ENCODE assay signal across 8 cellular contexts in genomic region chr1:9235123-9235513, GRCh38. TPM values are rescaled to one million over a fixed set of nuclear protein-coding genes. Genes with fewer than 3 reads are reported as not detected.
DNase-seq lines count a peak whose midpoint lies in the region; ATAC-seq, FAIRE-seq and TF ChIP-seq lines count a peak whose summit lies in the region.

No MANE protein-coding gene starts in this region.

- H4K20me1 ChIP-seq in hepatocyte (ENCODE audit: insufficient read depth, poor library complexity, severe bottlenecking) = no peaks in the 10 kb centered on the region

- H3K4me2 ChIP-seq in hepatocyte = peak overlapping the region; percentile 91

- peak overlapping the region; percentile 84 for H3K27ac Mint-ChIP-seq in activated naive CD4-positive, alpha-beta T cell treated with anti-CD3 and anti-CD28 coated beads, Interleukin-2, amount 10 ng/mL, durations not matched to agents 7 days and 5 days
- H3K27ac Mint-ChIP-seq in activated CD8-positive, alpha-beta T cell treated with anti-CD3 and anti-CD28 coated beads for 36 hours = peak overlapping the region; percentile 86

- H3K27ac ChIP-seq in hepatocyte (peak overlapping the region; percentile 97), small intestine (ENCODE audit: low read depth in 1 of 2, low read length in 1 of 2) (peak overlapping the region; percentile 93 to 98)

- H3K4me1 Mint-ChIP-seq in activated naive CD4-positive, alpha-beta T cell treated with anti-CD3 and anti-CD28 coated beads, Interleukin-2, amount 10 ng/mL, durations not matched to agents 7 days and 5 days = peaks cover 46% of the 10 kb centered on the region
- H3K4me1 Mint-ChIP-seq in activated CD8-positive, alpha-beta T cell treated with anti-CD3 and anti-CD28 coated beads for 36 hours (ENCODE audit: low read depth) = peaks cover 43% of the 10 kb centered on the region

- no peak for ATAC-seq in activated CD8-positive, alpha-beta T cell treated with anti-CD3 and anti-CD28 coated beads for 36 hours
- ATAC-seq in GM21381 (IDR thresholded peaks at IDR 0.05; ENCODE audit: unreplicated experiment) = no peak
- no peak for ATAC-seq in GM21515 (IDR thresholded peaks at IDR 0.05; ENCODE audit: unreplicated experiment)

- H3K4me1 ChIP-seq in hepatocyte (ENCODE audit: insufficient read depth) (peaks cover 39% of the 10 kb centered on the region), small intestine (ENCODE audit: control insufficient read depth in 2 of 2, insufficient read depth in 1 of 2, low read depth in 1 of 2, low read length in 1 of 2) (peaks cover 5 to 18% of the 10 kb centered on the region in 2 donors)

- H3K4me3 Mint-ChIP-seq in activated naive CD4-positive, alpha-beta T cell treated with anti-CD3 and anti-CD28 coated beads, Interleukin-2, amount 10 ng/mL, durations not matched to agents 7 days and 5 days = peak overlapping the region; percentile 85
- peak overlapping the region; percentile 86 for H3K4me3 Mint-ChIP-seq in activated CD8-positive, alpha-beta T cell treated with anti-CD3 and anti-CD28 coated beads for 36 hours

- H3K27me3 Mint-ChIP-seq in activated naive CD4-positive, alpha-beta T cell treated with anti-CD3 and anti-CD28 coated beads, Interleukin-2, amount 10 ng/mL, durations not matched to agents 7 days and 5 days = peaks cover 41% of the 10 kb centered on the region
- H3K27me3 Mint-ChIP-seq in activated CD8-positive, alpha-beta T cell treated with anti-CD3 and anti-CD28 coated beads for 36 hours = no peaks in the 10 kb centered on the region

- H3K9me3 ChIP-seq in hepatocyte (ENCODE audit: low read depth) (no peaks in the 10 kb centered on the region), small intestine (ENCODE audit: control insufficient read depth, low read depth) (no peaks in the 10 kb centered on the region)

- CTCF ChIA-PET in activated naive CD4-positive, alpha-beta T cell treated with anti-CD3 and anti-CD28 coated beads, Interleukin-2, amount 10 ng/mL, durations not matched to agents 7 days and 5 days (lab: Charles Lee) = interaction anchor here (0.5 to 2.9 kb wide), 3 partner anchors 9 to 178 kb away, joined by 3 to 9 read pairs (median 4); no protein-coding TSS in a partner anchor
- CTCF ChIA-PET in activated CD8-positive, alpha-beta T cell treated with anti-CD3 and anti-CD28 coated beads for 36 hours (lab: Charles Lee) = interaction anchor here (1.4 to 2.3 kb wide), 4 partner anchors 15 to 34 kb away, joined by 3 to 8 read pairs (median 6); no protein-coding TSS in a partner anchor

- no peaks in the 10 kb centered on the region for H3K9me3 Mint-ChIP-seq in activated naive CD4-positive, alpha-beta T cell treated with anti-CD3 and anti-CD28 coated beads, Interleukin-2, amount 10 ng/mL, durations not matched to agents 7 days and 5 days
- H3K9me3 Mint-ChIP-seq in activated CD8-positive, alpha-beta T cell treated with anti-CD3 and anti-CD28 coated beads for 36 hours = no peaks in the 10 kb centered on the region

- no peak for TF ChIP-seq CTCF in activated CD8-positive, alpha-beta T cell treated with anti-CD3 and anti-CD28 coated beads for 36 hours (IDR thresholded peaks at IDR 0.05)
- no peak for TF ChIP-seq CTCF in hepatocyte (IDR thresholded peaks at IDR 0.05; ENCODE audit: poor library complexity)

- peak overlapping the region; percentile 29 for H2AFZ ChIP-seq in hepatocyte

- H3K36me3 ChIP-seq in hepatocyte (replicated peaks; ENCODE audit: insufficient read depth, low read depth) (no peaks in the 10 kb centered on the region), small intestine (ENCODE audit: control insufficient read depth in 2 of 2, insufficient read depth in 2 of 2, low read length in 2 of 2) (no peaks in the 10 kb centered on the region)

- no peaks in the 10 kb centered on the region for H3K9me2 ChIP-seq in hepatocyte (replicated peaks; ENCODE audit: insufficient read depth)

- intact Hi-C loops in activated CD8-positive, alpha-beta T cell treated with anti-CD3 and anti-CD28 coated beads for 36 hours (cut with micrococcal nuclease) = no loop called here

- no peak for FAIRE-seq in small intestine (lab: Jason Lieb, UNC)

- H3K4me3 ChIP-seq in hepatocyte (peak overlapping the region; percentile 82), small intestine (ENCODE audit: low read depth in 1 of 2, low read length in 2 of 2) (peak overlapping the region; percentile 77 to 87)

- DNase-seq in activated naive CD4-positive, alpha-beta T cell treated with anti-CD3 and anti-CD28 coated beads, Interleukin-2, amount 10 ng/mL, durations not matched to agents 7 days and 5 days = no peak
- DNase-seq in activated naive CD4-positive, alpha-beta T cell treated with Interleukin-2 at 50 U/mL for 16 hours = no peak
- DNase-seq in HuH-7.5 (ENCODE audit: low spot score) = peak; percentile 64
- DNase-seq in activated CD8-positive, alpha-beta T cell treated with anti-CD3 and anti-CD28 coated beads for 36 hours = no peak
- DNase-seq in hepatocyte (ENCODE audit: low spot score) = no peak
- DNase-seq in small intestine = peak; percentile 28

- POLR2A ChIA-PET in activated CD8-positive, alpha-beta T cell treated with anti-CD3 and anti-CD28 coated beads for 36 hours (lab: Charles Lee) = interaction anchor here (0.6 to 2.0 kb wide), 3 partner anchors 9 to 334 kb away, joined by 3 to 5 read pairs (median 3); no protein-coding TSS in a partner anchor

- H3K36me3 Mint-ChIP-seq in activated naive CD4-positive, alpha-beta T cell treated with anti-CD3 and anti-CD28 coated beads, Interleukin-2, amount 10 ng/mL, durations not matched to agents 7 days and 5 days = peaks cover 10% of the 10 kb centered on the region
- H3K36me3 Mint-ChIP-seq in activated CD8-positive, alpha-beta T cell treated with anti-CD3 and anti-CD28 coated beads for 36 hours (ENCODE audit: low read depth) = no peaks in the 10 kb centered on the region

- whole genome bisulfite sequencing in hepatocyte (ENCODE audit: low lambda C conversion rate, missing lambda C conversion rate) = under 1% methylated on average over 13 of the region's 23 CpGs
- WGBS in small intestine, 3 donors = 0 to 1% (median 0%) methylated on average over 19 to 23 of the region's 23 CpGs

- peaks cover 40% of the 10 kb centered on the region for H3K79me2 ChIP-seq in hepatocyte

- H3K27me3 ChIP-seq in hepatocyte (no peaks in the 10 kb centered on the region), small intestine (ENCODE audit: control insufficient read depth in 2 of 2, insufficient read depth in 2 of 2, low read length in 2 of 2) (no peaks in the 10 kb centered on the region)

RNA-seq across cellular contexts. Expression of gene H6PD, which starts 0.5 kb away (rescaled TPM):
- 1 to 10 TPM; 7.5 to 7.8 TPM for total RNA-seq in activated CD8-positive, alpha-beta T cell treated with anti-CD3 and anti-CD28 coated beads for 36 hours
- 40.4 and 54.8 TPM in 2 replicates for total RNA-seq in hepatocyte
- polyA plus RNA-seq in hepatocyte = 23.9 and 26.3 TPM in 2 replicates
- polyA plus RNA-seq in small intestine = 10 to 100 TPM in 1 of 3 donors, 1 to 10 TPM in 2; 2.7 to 25.8 (median 2.9) TPM

RNA-seq across cellular contexts. Expression of gene SPSB1, which starts 57.6 kb away (rescaled TPM):
- total RNA-seq in activated CD8-positive, alpha-beta T cell treated with anti-CD3 and anti-CD28 coated beads for 36 hours = 1 to 10 TPM; 1.1 to 1.5 TPM
- 61.3 and 66.9 TPM in 2 replicates for total RNA-seq in hepatocyte
- polyA plus RNA-seq in hepatocyte (75.3 and 102 TPM in 2 replicates), small intestine (10 to 100 TPM; 30.0 to 69.1 (median 35.3) TPM)

Comparison
In these comparisons a context has a peak if more than half of its experiments do, and no peak if none do; other contexts are left out.
1. DNase-seq: peak in HuH-7.5 (single experiment) and small intestine (single experiment); none in activated naive CD4-positive, alpha-beta T cell treated with anti-CD3 and anti-CD28 coated beads, Interleukin-2, amount 10 ng/mL, durations not matched to agents 7 days and 5 days (single experiment), activated naive CD4-positive, alpha-beta T cell treated with Interleukin-2 at 50 U/mL for 16 hours (single experiment), activated CD8-positive, alpha-beta T cell treated with anti-CD3 and anti-CD28 coated beads for 36 hours (single experiment) and hepatocyte (single experiment).
2. RNA of gene SPSB1, which starts 57.6 kb away (total RNA-seq): 61.3 to 66.9 TPM in hepatocyte; 1.1 to 1.5 TPM in activated CD8-positive, alpha-beta T cell treated with anti-CD3 and anti-CD28 coated beads for 36 hours; every median in the first group is over 10 times any median in the second.